11 cellular contexts compared by ENCODE assay signal in the genomic region with DNA sequence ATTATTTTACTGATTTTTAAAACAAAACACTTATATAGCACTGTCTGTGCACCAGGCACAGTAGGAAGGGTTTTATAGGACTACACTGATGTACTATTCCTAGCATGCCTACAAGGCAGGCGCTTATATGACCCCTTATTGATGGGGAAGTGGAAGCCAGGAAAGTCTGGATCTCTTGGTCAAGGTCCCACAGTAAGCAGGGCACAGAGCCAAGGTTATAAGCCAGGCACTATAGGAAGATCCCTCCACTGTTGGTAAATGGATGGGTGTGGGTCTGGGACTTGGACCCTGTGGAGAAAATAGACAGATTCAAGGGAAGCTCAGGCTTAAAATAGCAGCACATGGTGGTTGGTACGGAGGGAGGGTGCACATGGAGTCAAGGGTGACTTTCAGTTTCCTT.
"Had no signal": no experiment of that assay in that cellular context is flagged by ENCODE, and none has a peak within 500 bp of the region (broad histone marks: within the 10 kb centered on the region; RNA-seq: fewer than 3 reads in every experiment).

No MANE protein-coding gene starts in this region.

- DNase-seq: activated effector memory CD4-positive, alpha-beta T cell treated with anti-CD3 and anti-CD28 coated beads, Interleukin-2, amount 50 U/mL, for 16 hours; activated naive CD8-positive, alpha-beta T cell treated with anti-CD3 and anti-CD28 coated beads for 36 hours; activated T-cell treated with anti-CD3 and anti-CD28 coated beads for 4 hours; left colon; natural killer cell; nucleus accumbens; right lobe of liver; stimulated activated naive CD4-positive, alpha-beta T cell treated with Interleukin-2 at 50 U/mL for 16 hours had no signal

- H3K27ac ChIP-seq: prostate gland, right lobe of liver had no signal

- ATAC-seq: heart left ventricle, left colon, natural killer cell, right lobe of liver had no signal

- H3K36me3 ChIP-seq: heart left ventricle, prostate gland, right lobe of liver had no signal

- H3K9me3 ChIP-seq: prostate gland, right lobe of liver had no signal

- H3K27me3 Mint-ChIP-seq: activated naive CD8-positive, alpha-beta T cell treated with anti-CD3 and anti-CD28 coated beads for 36 hours had no signal

- H3K36me3 Mint-ChIP-seq: activated naive CD8-positive, alpha-beta T cell treated with anti-CD3 and anti-CD28 coated beads for 36 hours; natural killer cell had no signal

- H3K27me3 ChIP-seq: right lobe of liver had no signal

- H3K4me3 ChIP-seq: heart left ventricle, lung, prostate gland, right lobe of liver had no signal

- H3K27ac Mint-ChIP-seq: activated naive CD8-positive, alpha-beta T cell treated with anti-CD3 and anti-CD28 coated beads for 36 hours had no signal

- H3K9me3 Mint-ChIP-seq: natural killer cell had no signal

- H3K4me1 ChIP-seq: prostate gland, right lobe of liver had no signal
